Comparison of ENCODE assay signal across 23 cellular contexts in genomic region chr15:93209690-93210425, GRCh38.
"Had no signal": no experiment of that assay in that cellular context is flagged by ENCODE, and none has a peak within 500 bp of the region (broad histone marks: within the 10 kb centered on the region; RNA-seq: fewer than 3 reads in every experiment).

No MANE protein-coding gene starts in this region.

- ATAC-seq: activated CD4-positive, alpha-beta T cell treated with anti-CD3 and anti-CD28 coated beads for 36 hours; activated CD8-positive, alpha-beta memory T cell treated with anti-CD3 and anti-CD28 coated beads, Interleukin-2, amount 10 ng/mL, durations not matched to agents 7 days and 5 days; activated CD8-positive, alpha-beta T cell treated with anti-CD3 and anti-CD28 coated beads, Interleukin-2, amount 10 ng/mL, durations not matched to agents 7 days and 5 days; activated T-cell treated with anti-CD3 and anti-CD28 coated beads, Interleukin-2, amount 50 U/mL, for 72 hours; naive thymus-derived CD4-positive, alpha-beta T cell; right lobe of liver; stimulated activated effector memory CD8-positive, alpha-beta T cell treated with anti-CD3 and anti-CD28 coated beads, Interleukin-12 subunit alpha, Interleukin-12 subunit beta, amount 100 ng/mL, for 72 hours had no signal

- FAIRE-seq: islet of Langerhans had no signal

- DNase-seq: activated CD4-positive, alpha-beta T cell treated with anti-CD3 and anti-CD28 coated beads for 36 hours; activated CD4-positive, CD25-positive, alpha-beta regulatory T cell; activated CD8-positive, alpha-beta memory T cell treated with anti-CD3 and anti-CD28 coated beads, Interleukin-2, amount 10 ng/mL, durations not matched to agents 7 days and 5 days; activated CD8-positive, alpha-beta T cell treated with anti-CD3 and anti-CD28 coated beads, Interleukin-2, amount 10 ng/mL, durations not matched to agents 7 days and 5 days; activated effector memory CD4-positive, alpha-beta T cell treated with Interleukin-2 at 50 U/mL for 16 hours; activated naive CD4-positive, alpha-beta T cell treated with Interleukin-2 at 50 U/mL for 16 hours; activated naive CD8-positive, alpha-beta T cell treated with anti-CD3 and anti-CD28 coated beads for 36 hours; activated T-cell treated with anti-CD3 and anti-CD28 coated beads, Interleukin-2, amount 50 U/mL, for 72 hours; adrenal gland; foreskin melanocyte; left ventricle myocardium inferior; midbrain; naive thymus-derived CD4-positive, alpha-beta T cell; ovary; right lobe of liver; stimulated activated CD4-positive, alpha-beta T cell treated with anti-CD3 and anti-CD28 coated beads, Interleukin-4, amount 100 ng/mL, for 24 hours; substantia nigra; thyroid gland; upper lobe of left lung had no signal

- H3K36me3 ChIP-seq: adrenal gland, ascending aorta, left ventricle myocardium inferior, ovary, right lobe of liver, thyroid gland, upper lobe of left lung had no signal

- H3K4me1 ChIP-seq: adrenal gland, ascending aorta, right lobe of liver, thyroid gland, upper lobe of left lung had no signal

- H3K9me3 ChIP-seq: adrenal gland, ascending aorta, ovary, right lobe of liver, thyroid gland, upper lobe of left lung had no signal

- H3K27me3 ChIP-seq: adrenal gland, ascending aorta, ovary, right lobe of liver, thyroid gland, upper lobe of left lung had no signal

- H3K4me3 ChIP-seq: adrenal gland, ascending aorta, left ventricle myocardium inferior, ovary, right lobe of liver, skin epidermis, thyroid gland, upper lobe of left lung had no signal

- H3K27ac ChIP-seq: adrenal gland, ascending aorta, left ventricle myocardium inferior, ovary, right lobe of liver, skin epidermis, thyroid gland, upper lobe of left lung had no signal
